Comparison of ENCODE assay signal across 12 cellular contexts in genomic region chr5:145981612-145982571, GRCh38. TPM values are rescaled to one million over a fixed set of nuclear protein-coding genes. Genes with fewer than 3 reads are reported as not detected.
DNase-seq lines count a peak whose midpoint lies in the region; ATAC-seq and TF ChIP-seq lines count a peak whose summit lies in the region.
"Had no signal": no experiment of that assay in that cellular context is flagged by ENCODE, and none has a peak within 500 bp of the region (broad histone marks: within the 10 kb centered on the region; RNA-seq: fewer than 3 reads in every experiment).

No MANE protein-coding gene starts in this region.

- intact Hi-C loops in gastrocnemius medialis (cut with DNase I; ENCODE audit: low total_unique reads): no loop called here

- no peak for ATAC-seq in GM23338
- ATAC-seq in gastrocnemius medialis: no peak
- no peak for ATAC-seq in HG03342 (IDR thresholded peaks at IDR 0.05; ENCODE audit: unreplicated experiment)

- H3K79me2 ChIP-seq in GM23338 (replicated peaks; ENCODE audit: insufficient read depth): no peaks in the 10 kb centered on the region

- no peaks in the 10 kb centered on the region for H3F3A ChIP-seq in GM23338 (replicated peaks; ENCODE audit: low read depth)

- H3K27me3 Mint-ChIP-seq in GM23338 (ENCODE audit: insufficient read depth, low read depth, poor library complexity): peaks cover 3% of the 10 kb centered on the region
- H3K27me3 Mint-ChIP-seq: activated naive CD8-positive, alpha-beta T cell treated with anti-CD3 and anti-CD28 coated beads for 36 hours had no signal

- no peaks in the 10 kb centered on the region for H4K20me1 ChIP-seq in GM23338 (replicated peaks; ENCODE audit: insufficient read depth)

- no peaks in the 10 kb centered on the region for H3K9me3 ChIP-seq in gastrocnemius medialis
- H3K9me3 ChIP-seq: esophagus squamous epithelium, right atrium auricular region had no signal

- no peaks in the 10 kb centered on the region for H3K9me3 Mint-ChIP-seq in GM23338
- H3K9me3 Mint-ChIP-seq: activated naive CD8-positive, alpha-beta T cell treated with anti-CD3 and anti-CD28 coated beads for 36 hours had no signal

- H3K36me3 ChIP-seq in GM23338 (ENCODE audit: insufficient read depth): no peaks in the 10 kb centered on the region
- H3K36me3 ChIP-seq in gastrocnemius medialis: no peaks in the 10 kb centered on the region
- H3K36me3 ChIP-seq: right atrium auricular region had no signal

- H3K4me1 Mint-ChIP-seq in GM23338: peaks cover 11% of the 10 kb centered on the region; the same call in 2 of the 3 replicates
- H3K4me1 Mint-ChIP-seq: activated naive CD8-positive, alpha-beta T cell treated with anti-CD3 and anti-CD28 coated beads for 36 hours had no signal

- DNase-seq in GM23338 (ENCODE audit: low spot score): no peak
- DNase-seq in NCI-H446 treated with DMSO at 0.1 percent for 48 hours (lab: John Stamatoyannopoulos, UW): peak; percentile 55
- peak; percentile 61 for DNase-seq in glomerular visceral epithelial cell (ENCODE audit: extremely low spot score)
- DNase-seq in gastrocnemius medialis: no peak
- DNase-seq in activated CD8-positive, alpha-beta memory T cell treated with anti-CD3 and anti-CD28 coated beads, Interleukin-2, amount 50 U/mL, for 48 hours: no peak
- DNase-seq in activated naive CD4-positive, alpha-beta T cell treated with anti-CD3 and anti-CD28 coated beads, Interleukin-2, amount 50 U/mL, for 16 hours: no peak
- DNase-seq: activated naive CD8-positive, alpha-beta T cell treated with anti-CD3 and anti-CD28 coated beads for 36 hours; COR-L47; esophagus squamous epithelium; Right ventricle myocardium superior had no signal

- no peak overlapping the region for H3K4me2 ChIP-seq in GM23338

- H3K27me3 ChIP-seq in GM23338 (ENCODE audit: insufficient read depth): no peaks in the 10 kb centered on the region
- no peaks in the 10 kb centered on the region for H3K27me3 ChIP-seq in gastrocnemius medialis
- H3K27me3 ChIP-seq: esophagus squamous epithelium, right atrium auricular region had no signal

- in situ Hi-C loops in gastrocnemius medialis (cut with MboI; ENCODE audit: low sequenced_read_pairs in 4 of 4): no loop called here

- H3K36me3 Mint-ChIP-seq in GM23338 (ENCODE audit: low read depth): no peaks in the 10 kb centered on the region
- H3K36me3 Mint-ChIP-seq: activated naive CD8-positive, alpha-beta T cell treated with anti-CD3 and anti-CD28 coated beads for 36 hours had no signal

- H3K27ac ChIP-seq in GM23338 (ENCODE audit: low read depth) (no peak overlapping the region), gastrocnemius medialis (peak overlapping the region; percentile 41 to 82 (median 70))

- H3K4me3 ChIP-seq in GM23338 (no peak overlapping the region), gastrocnemius medialis (no peak overlapping the region)
- H3K4me3 ChIP-seq: esophagus squamous epithelium, right atrium auricular region had no signal

- no peaks in the 10 kb centered on the region for H3K9me2 ChIP-seq in GM23338 (ENCODE audit: insufficient read depth)

- H3K27ac Mint-ChIP-seq in GM23338: peak overlapping the region; percentile 38; the same call in 1 of the 2 replicates
- H3K27ac Mint-ChIP-seq: activated naive CD8-positive, alpha-beta T cell treated with anti-CD3 and anti-CD28 coated beads for 36 hours had no signal

- TF ChIP-seq CTCF in GM23338 (conservative IDR thresholded peaks at IDR 0.05; ENCODE audit: low read depth in 2 of 2): no peak
- no peak for TF ChIP-seq CTCF in gastrocnemius medialis (IDR thresholded peaks at IDR 0.05 in 4 of 5, conservative IDR thresholded peaks at IDR 0.05 in 1 of 5)

- H3K4me1 ChIP-seq in GM23338 (ENCODE audit: insufficient read depth) (no peaks in the 10 kb centered on the region; the same call in 1 of the 2 replicates), gastrocnemius medialis (peaks cover 34 to 70% of the 10 kb centered on the region in 2 donors)

- no peak overlapping the region for H3K4me3 Mint-ChIP-seq in GM23338
- H3K4me3 Mint-ChIP-seq: activated naive CD8-positive, alpha-beta T cell treated with anti-CD3 and anti-CD28 coated beads for 36 hours had no signal

- no peak overlapping the region for H2AFZ ChIP-seq in GM23338

- TF ChIP-seq POLR2A in gastrocnemius medialis (IDR thresholded peaks at IDR 0.05): no peak

TF ChIP-seq in GM23338, 12 proteins besides CTCF, POLR2A, EP300 and RAD21 (continues in another document):
- TF ChIP-seq REST (IDR thresholded peaks at IDR 0.05; ENCODE audit: unreplicated experiment): no peak
- no peak for TF ChIP-seq JUNB (IDR thresholded peaks at IDR 0.05; ENCODE audit: unreplicated experiment)
- TF ChIP-seq POLR2AphosphoS5 (IDR thresholded peaks at IDR 0.05; ENCODE audit: low read depth): no peak
- no peak for TF ChIP-seq ETS1 (IDR thresholded peaks at IDR 0.05)
- TF ChIP-seq NANOG (IDR thresholded peaks at IDR 0.05; ENCODE audit: borderline replicate concordance): no peak
- no peak for TF ChIP-seq CREB1 (CRISPR knock-in tag; IDR thresholded peaks at IDR 0.05; ENCODE audit: low read depth)
- no peak for TF ChIP-seq ZNF114 (CRISPR knock-in tag; IDR thresholded peaks at IDR 0.05)
- TF ChIP-seq ZNF331 (CRISPR knock-in tag; IDR thresholded peaks at IDR 0.05; ENCODE audit: low read depth): no peak
- TF ChIP-seq EZH2 (IDR thresholded peaks at IDR 0.05; ENCODE audit: low read depth, unreplicated experiment): no peak
- TF ChIP-seq EZH2phosphoT487 (IDR thresholded peaks at IDR 0.05; ENCODE audit: unreplicated experiment): no peak
- TF ChIP-seq STAT1 (IDR thresholded peaks at IDR 0.05; ENCODE audit: unreplicated experiment): no peak

RNA-seq across cellular contexts. Expression of gene SH3RF2, which starts 45.5 kb away (rescaled TPM):
- total RNA-seq in GM23338 (2014; rRNA removed; shearing (Covaris generic)): 1.1 and 2.4 TPM in 2 replicates
- polyA plus RNA-seq in GM23338 (2016; fragmentation: Nextera tagmentation; extraction: Ambion mirVana): 0.80 and 1.7 TPM in 2 replicates
- total RNA-seq in gastrocnemius medialis: 10 to 100 TPM; 19.2 to 97.1 (median 39.1) TPM
- total RNA-seq: activated naive CD8-positive, alpha-beta T cell treated with anti-CD3 and anti-CD28 coated beads for 36 hours had no signal

Comparison
In these comparisons a context has a peak if more than half of its experiments do, and no peak if none do; other contexts are left out.
1. DNase-seq: peak in NCI-H446 treated with DMSO at 0.1 percent for 48 hours (single experiment) and glomerular visceral epithelial cell (single experiment); none in GM23338 (single experiment), gastrocnemius medialis (0 of 2), activated CD8-positive, alpha-beta memory T cell treated with anti-CD3 and anti-CD28 coated beads, Interleukin-2, amount 50 U/mL, for 48 hours (single experiment) and activated naive CD4-positive, alpha-beta T cell treated with anti-CD3 and anti-CD28 coated beads, Interleukin-2, amount 50 U/mL, for 16 hours (single experiment).